Comparison of ENCODE assay signal across 12 cellular contexts in genomic region chr9:134485653-134486052, GRCh38.
"Had no signal": no experiment of that assay in that cellular context is flagged by ENCODE, and none has a peak within 500 bp of the region (broad histone marks: within the 10 kb centered on the region; RNA-seq: fewer than 3 reads in every experiment).

No MANE protein-coding gene starts in this region.

- H3K27ac ChIP-seq: colonic mucosa, pancreas had no signal

- FAIRE-seq: pancreas had no signal

- H3K9me3 ChIP-seq: colonic mucosa, pancreas had no signal

- H3K4me3 ChIP-seq: colonic mucosa, pancreas had no signal

- H3K4me1 ChIP-seq: colonic mucosa, pancreas had no signal

- ATAC-seq: esophagus mucosa, left lobe of liver, pancreas, SK-N-SH treated with all-trans-retinoic acid at 6 μM for 48 hours had no signal

- H3K36me3 ChIP-seq: colonic mucosa, pancreas had no signal

- H3K27me3 ChIP-seq: colonic mucosa, pancreas had no signal

- DNase-seq: activated naive CD4-positive, alpha-beta T cell treated with anti-CD3 and anti-CD28 coated beads, Interleukin-2, amount 50 U/mL, for 16 hours; caudate nucleus; colonic mucosa; islet precursor cell; stimulated activated CD4-positive, alpha-beta T cell treated with anti-CD3 and anti-CD28 coated beads, Interleukin-2, amount 100 ng/mL, for 48 hours; stimulated activated naive CD4-positive, alpha-beta T cell treated with Interleukin-2 at 50 U/mL for 16 hours; substantia nigra; T1000 had no signal
